ENCODE assay signal across 1 cellular context in genomic region chr4:3074078-3074845, GRCh38.
A peak's percentile ranks its signal among the peaks of the same experiment; 100 is the strongest.
TF ChIP-seq lines count a peak whose summit lies in the region.

Gene HTT (plus strand): TSS chr4:3074681. CDS start chr4:3074826, 145 bp downstream.
Gene HTT-AS (minus strand): TSS chr4:3074538.

TF ChIP-seq in HepG2, 621 proteins besides CTCF, POLR2A, EP300 and RAD21 (continued from another document):
- TF ChIP-seq TFAP4 (IDR thresholded peaks at IDR 0.05; ENCODE audit: borderline replicate concordance, low read depth) (peak; percentile 11; the same call in 1 of the 2 replicates), ZBTB25 (CRISPR knock-in tag; IDR thresholded peaks at IDR 0.05) (no peak), ZNF678 (CRISPR knock-in tag; IDR thresholded peaks at IDR 0.05) (no peak), RCOR2 (CRISPR knock-in tag; IDR thresholded peaks at IDR 0.05) (no peak), ZNF383 (CRISPR knock-in tag; IDR thresholded peaks at IDR 0.05; ENCODE audit: borderline replicate concordance) (no peak), ZNF768 (CRISPR knock-in tag; IDR thresholded peaks at IDR 0.05) (peak; percentile 31; the same call in 1 of the 2 replicates), KMT2A (CRISPR knock-in tag; IDR thresholded peaks at IDR 0.05) (0 out of 2 replicates have a peak, but pooled peaks have one; percentile 43), RFX5 (IDR thresholded peaks at IDR 0.05; ENCODE audit: low read depth, low read length) (no peak), ZNF703 (CRISPR knock-in tag; IDR thresholded peaks at IDR 0.05; ENCODE audit: borderline replicate concordance) (no peak), ZNF720 (CRISPR knock-in tag; IDR thresholded peaks at IDR 0.05) (no peak), CEBPB (IDR thresholded peaks at IDR 0.05; ENCODE audit: borderline replicate concordance, low read depth, low read length) (no peak), BATF2 (CRISPR knock-in tag; IDR thresholded peaks at IDR 0.05) (peak; percentile 63), SRY (CRISPR knock-in tag; IDR thresholded peaks at IDR 0.05) (0 out of 2 replicates have a peak, but pooled peaks have one; percentile 30), ZSCAN21 (CRISPR knock-in tag; IDR thresholded peaks at IDR 0.05; ENCODE audit: borderline replicate concordance) (peak; percentile 33; the same call in 1 of the 2 replicates), ZFP91 (CRISPR knock-in tag; IDR thresholded peaks at IDR 0.05; ENCODE audit: borderline replicate concordance) (no peak), SAP130 (CRISPR knock-in tag; IDR thresholded peaks at IDR 0.05; ENCODE audit: low read depth) (peak; percentile 55), ZSCAN12 (CRISPR knock-in tag; IDR thresholded peaks at IDR 0.05) (no peak), HOXA9 (CRISPR knock-in tag; IDR thresholded peaks at IDR 0.05; ENCODE audit: borderline replicate concordance) (peak; percentile 82), ZNF639 (CRISPR knock-in tag; conservative IDR thresholded peaks at IDR 0.05) (no peak), TOPORS (CRISPR knock-in tag; IDR thresholded peaks at IDR 0.05) (no peak), SKI (IDR thresholded peaks at IDR 0.05; ENCODE audit: partially characterized antibody) (peak; percentile 81), ZSCAN29 (CRISPR knock-in tag; conservative IDR thresholded peaks at IDR 0.05) (no peak), AHR (CRISPR knock-in tag; IDR thresholded peaks at IDR 0.05) (no peak), ATRX (CRISPR knock-in tag; IDR thresholded peaks at IDR 0.05; ENCODE audit: borderline replicate concordance) (no peak), ZMYM3 (CRISPR knock-in tag; IDR thresholded peaks at IDR 0.05) (no peak)
